Comparison of ENCODE assay signal across 8 cellular contexts in the genomic region with DNA sequence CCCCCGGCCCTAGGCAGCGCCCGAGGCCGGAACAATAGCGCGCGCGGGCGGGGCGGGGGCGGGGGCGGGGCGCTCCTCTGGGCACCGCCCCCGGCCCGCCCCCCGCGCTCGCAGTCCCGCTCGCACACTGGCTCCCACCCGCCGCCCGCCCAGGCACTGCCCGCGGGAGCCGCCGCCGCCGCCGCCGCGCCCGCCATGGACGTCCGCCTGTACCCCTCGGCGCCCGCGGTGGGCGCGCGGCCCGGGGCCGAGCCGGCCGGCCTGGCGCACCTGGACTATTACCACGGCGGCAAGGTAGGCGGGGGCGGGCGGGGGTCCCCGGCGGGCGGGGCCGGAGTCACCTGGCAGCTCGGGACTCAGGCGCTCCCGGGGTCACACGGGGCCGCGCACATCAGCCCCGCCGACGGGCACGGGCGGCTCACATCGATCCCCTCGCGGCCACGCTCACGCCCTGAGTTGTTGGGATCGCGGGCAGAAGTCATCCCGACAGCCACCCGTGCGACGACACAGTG. TPM values are rescaled to one million over a fixed set of nuclear protein-coding genes. Genes with fewer than 3 reads are reported as not detected.
DNase-seq lines count a peak whose midpoint lies in the region; ATAC-seq, FAIRE-seq and TF ChIP-seq lines count a peak whose summit lies in the region.

A gene with protein sequence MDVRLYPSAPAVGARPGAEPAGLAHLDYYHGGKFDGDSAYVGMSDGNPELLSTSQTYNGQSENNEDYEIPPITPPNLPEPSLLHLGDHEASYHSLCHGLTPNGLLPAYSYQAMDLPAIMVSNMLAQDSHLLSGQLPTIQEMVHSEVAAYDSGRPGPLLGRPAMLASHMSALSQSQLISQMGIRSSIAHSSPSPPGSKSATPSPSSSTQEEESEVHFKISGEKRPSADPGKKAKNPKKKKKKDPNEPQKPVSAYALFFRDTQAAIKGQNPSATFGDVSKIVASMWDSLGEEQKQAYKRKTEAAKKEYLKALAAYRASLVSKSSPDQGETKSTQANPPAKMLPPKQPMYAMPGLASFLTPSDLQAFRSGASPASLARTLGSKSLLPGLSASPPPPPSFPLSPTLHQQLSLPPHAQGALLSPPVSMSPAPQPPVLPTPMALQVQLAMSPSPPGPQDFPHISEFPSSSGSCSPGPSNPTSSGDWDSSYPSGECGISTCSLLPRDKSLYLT (plus strand): TSS at position 156 of the 512 bp plus-strand sequence. CDS start 40 bp downstream, at position 196.

- peaks cover 1 to 24% (median 6%) of the 10 kb centered on the region in 11 donors for H3K9me3 Mint-ChIP-seq in naive thymus-derived CD4-positive, alpha-beta T cell

- peaks cover 26 to 64% (median 34%) of the 10 kb centered on the region in 5 donors for H3K27me3 Mint-ChIP-seq in naive thymus-derived CD4-positive, alpha-beta T cell

- peak; percentile 30 for ATAC-seq in GM21423 (IDR thresholded peaks at IDR 0.05; ENCODE audit: unreplicated experiment)
- ATAC-seq in naive thymus-derived CD4-positive, alpha-beta T cell = peak; percentile 86

- H3K4me2 ChIP-seq in endothelial cell of umbilical vein (ENCODE audit: insufficient read depth, low read length) = peak within 1 kb of the TSS; percentile 87

- H3K9me1 ChIP-seq in endothelial cell of umbilical vein (replicated peaks; ENCODE audit: control insufficient read depth, extremely low read depth, insufficient read depth, low read length) = no peaks in the 10 kb centered on the region

- FAIRE-seq in endothelial cell of umbilical vein (lab: Jason Lieb, UNC) = no peak

- peak within 1 kb of the TSS; percentile 56 for H3K9ac ChIP-seq in endothelial cell of umbilical vein (replicated peaks; ENCODE audit: extremely low read depth, insufficient read depth, low read length)

- peaks cover 0 to 4% of the 10 kb centered on the region in 2 experiments for H3K27me3 ChIP-seq in endothelial cell of umbilical vein (ENCODE audit: control insufficient read depth in 2 of 2, insufficient read depth in 2 of 2, low read length in 2 of 2)
- peaks cover 0 to 6% of the 10 kb centered on the region in 2 donors for H3K27me3 ChIP-seq in naive thymus-derived CD4-positive, alpha-beta T cell (ENCODE audit: control insufficient read depth in 2 of 2, insufficient read depth in 2 of 2, low read length in 2 of 2)

- H2AFZ ChIP-seq in endothelial cell of umbilical vein (ENCODE audit: low read depth, low read length) = peak within 1 kb of the TSS; percentile 92

- TF ChIP-seq POLR2A in endothelial cell of umbilical vein (IDR thresholded peaks at IDR 0.05; ENCODE audit: low read depth, low read length) = no peak

- peaks cover 0 to 29% (median 4%) of the 10 kb centered on the region in 5 donors for H3K36me3 Mint-ChIP-seq in naive thymus-derived CD4-positive, alpha-beta T cell

- H3K4me3 Mint-ChIP-seq in naive thymus-derived CD4-positive, alpha-beta T cell = peak within 1 kb of the TSS; percentile 78 to 97 (median 88)

- no peaks in the 10 kb centered on the region for H3K36me3 ChIP-seq in endothelial cell of umbilical vein (ENCODE audit: control insufficient read depth in 2 of 2, extremely low read depth in 1 of 2, insufficient read depth in 2 of 2, low read length in 2 of 2)
- no peaks in the 10 kb centered on the region for H3K36me3 ChIP-seq in naive thymus-derived CD4-positive, alpha-beta T cell (ENCODE audit: control insufficient read depth in 2 of 3, insufficient read depth in 3 of 3, low read length in 3 of 3)

- H3K9me3 ChIP-seq in endothelial cell of umbilical vein (replicated peaks; ENCODE audit: control insufficient read depth, insufficient read depth, low read length) = no peaks in the 10 kb centered on the region
- H3K9me3 ChIP-seq in naive thymus-derived CD4-positive, alpha-beta T cell (ENCODE audit: control insufficient read depth in 2 of 3, low read length in 3 of 3) = peaks cover 0 to 5% (median 0%) of the 10 kb centered on the region in 3 experiments

- H3K27ac ChIP-seq in endothelial cell of umbilical vein (ENCODE audit: insufficient read depth, low read depth, low read length) = no peak within 1 kb of the TSS
- H3K27ac ChIP-seq in naive thymus-derived CD4-positive, alpha-beta T cell (ENCODE audit: low read depth, low read length) = no peak within 1 kb of the TSS

- CTCF ChIA-PET in endothelial cell of umbilical vein (lab: Charles Lee) = no interaction called here
- CTCF ChIA-PET in naive thymus-derived CD4-positive, alpha-beta T cell (lab: Charles Lee) = no interaction called here

- peak within 1 kb of the TSS; percentile 50 to 56 (median 52) for H3K4me3 ChIP-seq in endothelial cell of umbilical vein (replicated peaks in 1 of 3; ENCODE audit: insufficient read depth in 1 of 3, low read depth in 1 of 3, low read length in 3 of 3)
- peak within 1 kb of the TSS; percentile 57 for H3K4me3 ChIP-seq in naive thymus-derived CD4-positive, alpha-beta T cell (ENCODE audit: low read length)

- no peaks in the 10 kb centered on the region for H3K79me2 ChIP-seq in endothelial cell of umbilical vein (ENCODE audit: control insufficient read depth, insufficient read depth, low read length)

- peak; percentile 25 for DNase-seq in CD1c-positive myeloid dendritic cell (ENCODE audit: extremely low spot score)
- peak; percentile 15 for DNase-seq in NCI-H1092 treated with DMSO at 0.1 percent for 48 hours (lab: John Stamatoyannopoulos, UW)
- DNase-seq in activated CD4-positive, alpha-beta T cell treated with anti-CD3 and anti-CD28 coated beads, Interleukin-2, amount 50 U/mL, for 4 hours = peak; percentile 33 to 40
- no peak for DNase-seq in endothelial cell of umbilical vein (ENCODE audit: low read depth, low spot score)
- peak; percentile 12 to 59 (median 42) for DNase-seq in naive thymus-derived CD4-positive, alpha-beta T cell
- no peak for DNase-seq in NCI-H1048 (lab: John Stamatoyannopoulos, UW)
- no peak for DNase-seq in NCI-H2081 (lab: John Stamatoyannopoulos, UW)

- dilution Hi-C loops in endothelial cell of umbilical vein (cut with MboI; ENCODE audit: extremely low pct_ligation_motif_present, low sequenced_read_pairs) = loop anchor here (25.0 kb wide), 1 partner anchor 152 kb away; no protein-coding TSS in a partner anchor

- H3K4me1 ChIP-seq in endothelial cell of umbilical vein (ENCODE audit: control insufficient read depth, extremely low read depth, insufficient read depth, low read length) = peaks cover 24% of the 10 kb centered on the region
- peaks cover 14 to 16% of the 10 kb centered on the region in 2 donors for H3K4me1 ChIP-seq in naive thymus-derived CD4-positive, alpha-beta T cell (ENCODE audit: control insufficient read depth in 2 of 2, insufficient read depth in 2 of 2, low read length in 2 of 2)

- peak within 1 kb of the TSS in 8 of 9 donors; percentile 70 to 94 (median 78) for H3K27ac Mint-ChIP-seq in naive thymus-derived CD4-positive, alpha-beta T cell

- BruUV-seq in endothelial cell of umbilical vein (replicated peaks; lab: Mats Ljungman, UMichigan) = no TSS peak

- H3K4me1 Mint-ChIP-seq in naive thymus-derived CD4-positive, alpha-beta T cell = peaks cover 12 to 28% (median 21%) of the 10 kb centered on the region in 7 donors

- TF ChIP-seq CTCF in endothelial cell of umbilical vein (IDR thresholded peaks at IDR 0.05; ENCODE audit: extremely low read depth in 1 of 2, insufficient read depth in 1 of 2, low read depth in 1 of 2, low read length in 2 of 2) = no peak

- intact Hi-C loops in endothelial cell of umbilical vein (cut with micrococcal nuclease) = loop anchor here (1.0 to 10.0 kb wide), 5 partner anchors 25 to 377 kb away; a partner anchor contains a TSS
- intact Hi-C loops in naive thymus-derived CD4-positive, alpha-beta T cell (cut with micrococcal nuclease) = loop anchor here in 1 of 2 donors (5.0 kb wide), 1 partner anchor 162 kb away; no protein-coding TSS in a partner anchor

- POLR2A ChIA-PET in endothelial cell of umbilical vein (lab: Charles Lee) = no interaction called here
- POLR2A ChIA-PET in naive thymus-derived CD4-positive, alpha-beta T cell (lab: Charles Lee) = no interaction called here

- no peaks in the 10 kb centered on the region for H4K20me1 ChIP-seq in endothelial cell of umbilical vein (replicated peaks; ENCODE audit: control insufficient read depth, extremely low read depth, insufficient read depth, low read length)

TF ChIP-seq in endothelial cell of umbilical vein, 7 proteins besides CTCF, POLR2A, EP300 and RAD21:
- TF ChIP-seq MYC (IDR thresholded peaks at IDR 0.05; ENCODE audit: low read depth, low read length) (no peak), FOS (IDR thresholded peaks at IDR 0.05; ENCODE audit: borderline replicate concordance, insufficient read depth, low read length) (no peak), EZH2 (IDR thresholded peaks at IDR 0.05; ENCODE audit: borderline replicate concordance, low read depth, low read length, severe bottlenecking) (no peak), POLR2AphosphoS5 (IDR thresholded peaks at IDR 0.05; ENCODE audit: insufficient read depth, low read depth, low read length) (no peak), JUN (IDR thresholded peaks at IDR 0.05; ENCODE audit: borderline replicate concordance, insufficient read depth, insufficient read length, low read depth) (no peak)
- TF ChIP-seq, protein P1, sequence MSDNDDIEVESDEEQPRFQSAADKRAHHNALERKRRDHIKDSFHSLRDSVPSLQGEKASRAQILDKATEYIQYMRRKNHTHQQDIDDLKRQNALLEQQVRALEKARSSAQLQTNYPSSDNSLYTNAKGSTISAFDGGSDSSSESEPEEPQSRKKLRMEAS (IDR thresholded peaks at IDR 0.05; ENCODE audit: insufficient read depth, insufficient read length) = no peak

RNA-seq across cellular contexts. Expression of the gene that starts here (rescaled TPM):
- total RNA-seq in endothelial cell of umbilical vein = 18.6 and 25.7 TPM in 2 replicates
- 6.3 and 7.0 TPM in 2 replicates for polyA plus RNA-seq in endothelial cell of umbilical vein
- polyA plus RNA-seq in endothelial cell of umbilical vein (2011; cell fraction: cytosol; rRNA removed) = 7.2 and 8.1 TPM in 2 replicates
- 7.6 and 8.5 TPM in 2 replicates for polyA plus RNA-seq in endothelial cell of umbilical vein (2011; cell fraction: nucleus; rRNA removed)
- polyA plus RNA-seq in endothelial cell of umbilical vein (2012) = 7.2 and 10.6 TPM in 2 replicates
- 2.6 and 2.7 TPM in 2 replicates for polyA minus RNA-seq in endothelial cell of umbilical vein
- polyA minus RNA-seq in endothelial cell of umbilical vein (2011; cell fraction: cytosol; rRNA and poly(A)+ RNA removed) = 0.72 TPM
- 4.3 and 4.6 TPM in 2 replicates for polyA minus RNA-seq in endothelial cell of umbilical vein (2011; cell fraction: nucleus; rRNA and poly(A)+ RNA removed)
- 1 to 10 TPM in 2 of 5 experiments, under 1 TPM in 3; 0.22 to 7.1 (median 0.96) TPM for total RNA-seq in naive thymus-derived CD4-positive, alpha-beta T cell
- 1 to 10 TPM; 1.6 to 4.0 TPM for polyA plus RNA-seq in naive thymus-derived CD4-positive, alpha-beta T cell

Comparison
In these comparisons a context has a peak if more than half of its experiments do, and no peak if none do; other contexts are left out.
1. DNase-seq: peak in CD1c-positive myeloid dendritic cell (single experiment), NCI-H1092 treated with DMSO at 0.1 percent for 48 hours (single experiment), activated CD4-positive, alpha-beta T cell treated with anti-CD3 and anti-CD28 coated beads, Interleukin-2, amount 50 U/mL, for 4 hours (2 of 2) and naive thymus-derived CD4-positive, alpha-beta T cell (9 of 9); none in endothelial cell of umbilical vein (single experiment), NCI-H1048 (single experiment) and NCI-H2081 (0 of 2).